In the genomic region with DNA sequence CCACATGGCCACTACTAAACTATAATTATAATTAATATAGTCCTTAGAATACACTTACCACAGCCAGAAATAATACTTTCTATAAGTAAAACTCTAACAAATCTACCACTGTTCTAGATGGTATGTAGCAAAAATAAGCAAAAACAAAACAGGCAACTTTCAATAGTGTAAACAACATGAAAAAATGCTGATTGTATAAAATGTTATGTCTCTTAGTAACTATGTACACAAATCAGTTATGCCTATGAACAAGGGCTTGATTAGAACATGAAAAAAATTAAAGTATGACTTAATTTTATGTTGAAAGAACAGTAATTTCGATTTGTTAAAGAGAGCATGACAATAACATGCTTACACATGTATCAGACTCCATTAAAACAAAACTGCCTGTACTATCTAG, we compare ENCODE assay signal across 2 cellular contexts.
TF ChIP-seq lines count a peak whose summit lies in the region.

No MANE protein-coding gene starts in this region.

TF ChIP-seq in A549, 52 proteins besides CTCF, POLR2A, EP300 and RAD21:
- TF ChIP-seq, protein P1, sequence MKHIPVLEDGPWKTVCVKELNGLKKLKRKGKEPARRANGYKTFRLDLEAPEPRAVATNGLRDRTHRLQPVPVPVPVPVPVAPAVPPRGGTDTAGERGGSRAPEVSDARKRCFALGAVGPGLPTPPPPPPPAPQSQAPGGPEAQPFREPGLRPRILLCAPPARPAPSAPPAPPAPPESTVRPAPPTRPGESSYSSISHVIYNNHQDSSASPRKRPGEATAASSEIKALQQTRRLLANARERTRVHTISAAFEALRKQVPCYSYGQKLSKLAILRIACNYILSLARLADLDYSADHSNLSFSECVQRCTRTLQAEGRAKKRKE (CRISPR knock-in tag; IDR thresholded peaks at IDR 0.05; ENCODE audit: low read depth), result no peak
- TF ChIP-seq NPAS2 (CRISPR knock-in tag; IDR thresholded peaks at IDR 0.05; ENCODE audit: borderline replicate concordance) (no peak), MAFK (IDR thresholded peaks at IDR 0.05; ENCODE audit: partially characterized antibody) (peak; percentile 59), GATA3 (IDR thresholded peaks at IDR 0.05; ENCODE audit: borderline replicate concordance) (no peak), NR3C1 (IDR thresholded peaks at IDR 0.05) (no peak), KDM5A (IDR thresholded peaks at IDR 0.05) (no peak), BHLHE40 (IDR thresholded peaks at IDR 0.05; ENCODE audit: low read depth, low read length) (no peak)
TF ChIP-seq in A549: peak in this region for 1.

TF ChIP-seq in IMR-90, 13 proteins besides CTCF, POLR2A, EP300 and RAD21:
- TF ChIP-seq NFE2L2 (IDR thresholded peaks at IDR 0.05; ENCODE audit: low read depth, low read length), result no peak
- no peak for TF ChIP-seq MAZ (IDR thresholded peaks at IDR 0.05; ENCODE audit: borderline replicate concordance, low read depth, low read length)
- peak; percentile 60 for TF ChIP-seq MAFK (IDR thresholded peaks at IDR 0.05; ENCODE audit: low read depth, low read length)
- no peak for TF ChIP-seq FOS (IDR thresholded peaks at IDR 0.05; ENCODE audit: low read depth, low read length)
- no peak for TF ChIP-seq CHD1 (IDR thresholded peaks at IDR 0.05; ENCODE audit: low read depth, low read length)
- no peak for TF ChIP-seq MXI1 (IDR thresholded peaks at IDR 0.05; ENCODE audit: borderline replicate concordance, low read depth, low read length)
- TF ChIP-seq SMC3 (IDR thresholded peaks at IDR 0.05; ENCODE audit: low read depth, low read length), result no peak
